Comparison of ENCODE assay signal across 8 cellular contexts in the genomic region with DNA sequence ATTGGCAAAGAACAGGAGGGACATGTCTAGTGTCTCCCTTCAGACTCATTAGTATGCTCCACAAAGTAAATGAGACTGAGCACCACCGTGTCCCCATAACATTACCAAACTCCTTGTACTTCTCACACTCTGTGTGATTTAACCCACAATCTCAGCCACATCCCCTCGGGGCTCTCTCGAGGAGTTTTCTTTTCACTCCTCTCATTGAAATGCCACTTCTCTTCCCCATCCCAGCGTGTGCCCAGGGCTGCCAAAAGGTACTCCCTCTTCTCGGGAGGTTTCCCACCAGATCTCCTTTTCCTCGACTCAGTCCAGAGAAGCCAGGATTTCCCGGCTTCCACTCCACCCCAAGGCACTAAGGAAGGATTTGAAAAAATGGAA. TPM values are rescaled to one million over a fixed set of nuclear protein-coding genes. Genes with fewer than 3 reads are reported as not detected.
DNase-seq lines count a peak whose midpoint lies in the region; TF ChIP-seq lines count a peak whose summit lies in the region.

No MANE protein-coding gene starts in this region.

- TF ChIP-seq CTCF in kidney epithelial cell (IDR thresholded peaks at IDR 0.05; ENCODE audit: insufficient read depth, low read length, poor library complexity, severe bottlenecking): no peak

- H3K36me3 ChIP-seq in Karpas-422 (ENCODE audit: insufficient read depth, low read length): no peaks in the 10 kb centered on the region
- no peaks in the 10 kb centered on the region for H3K36me3 ChIP-seq in kidney epithelial cell (ENCODE audit: control insufficient read depth, insufficient read depth, low read length)

- DNase-seq in COLO668 (lab: John Stamatoyannopoulos, UW; ENCODE audit: unreplicated experiment): peak; percentile 32
- peak; percentile 52 for DNase-seq in Karpas-422
- peak; percentile 54 for DNase-seq in astrocyte of the hippocampus (ENCODE audit: low read depth, low spot score)
- DNase-seq in kidney epithelial cell (ENCODE audit: low read depth): no peak
- peak in 14 of 49 donors; percentile 4 to 56 (median 26) for DNase-seq in substantia nigra (lab: John Stamatoyannopoulos, UW)
- DNase-seq in NCI-H1694 treated with DMSO at 0.1 percent for 48 hours (lab: John Stamatoyannopoulos, UW): no peak
- DNase-seq in SIG-M5 (lab: John Stamatoyannopoulos, UW): no peak
- DNase-seq in NCI-H1694 (lab: John Stamatoyannopoulos, UW): no peak

- peak overlapping the region; percentile 81 for H3K9ac ChIP-seq in Karpas-422 (ENCODE audit: low read length)

- H3K27me3 ChIP-seq in Karpas-422 (ENCODE audit: low read length) (no peaks in the 10 kb centered on the region; the same call in 1 of the 2 replicates), kidney epithelial cell (ENCODE audit: control insufficient read depth, insufficient read depth, low read length) (no peaks in the 10 kb centered on the region)

- no peak overlapping the region for H3K27ac ChIP-seq in Karpas-422 (ENCODE audit: low read length)
- H3K27ac ChIP-seq in substantia nigra (ENCODE audit: low read depth, low read length, poor library complexity, severe bottlenecking): peak overlapping the region; percentile 65

- H3K4me2 ChIP-seq in Karpas-422 (ENCODE audit: low read depth, low read length, poor library complexity, severe bottlenecking): peak overlapping the region; percentile 97

- H3K79me2 ChIP-seq in Karpas-422 (ENCODE audit: low read length): no peaks in the 10 kb centered on the region

- no peaks in the 10 kb centered on the region for H4K20me1 ChIP-seq in Karpas-422 (ENCODE audit: insufficient read depth, low read depth, low read length)

- H3K4me3 ChIP-seq in Karpas-422 (ENCODE audit: low read length) (peak overlapping the region; percentile 84), kidney epithelial cell (ENCODE audit: low read depth, low read length) (peak overlapping the region; percentile 64)

- H2AFZ ChIP-seq in Karpas-422 (ENCODE audit: low read length): no peak overlapping the region; the same call in 1 of the 2 replicates

- H3K4me1 ChIP-seq in Karpas-422 (ENCODE audit: low read length): peaks cover 38% of the 10 kb centered on the region

- H3K9me3 ChIP-seq in Karpas-422 (ENCODE audit: low read length): no peaks in the 10 kb centered on the region

- H3K9me2 ChIP-seq in Karpas-422 (replicated peaks; ENCODE audit: insufficient read depth, low read length): no peaks in the 10 kb centered on the region

RNA-seq across cellular contexts. Expression of a gene that starts 1.1 kb away (rescaled TPM):
- total RNA-seq in Karpas-422 (2014; rRNA removed; shearing (Covaris generic); ENCODE audit: low replicate concordance): 24.2 TPM in 2 replicates
- total RNA-seq in kidney epithelial cell: 75.1 and 91.2 TPM in 2 replicates

Comparison
In these comparisons a context has a peak if more than half of its experiments do, and no peak if none do; other contexts are left out.
1. DNase-seq: peak in COLO668 (single experiment), Karpas-422 (single experiment) and astrocyte of the hippocampus (single experiment); none in kidney epithelial cell (single experiment), NCI-H1694 treated with DMSO at 0.1 percent for 48 hours (single experiment), SIG-M5 (single experiment) and NCI-H1694 (single experiment).